ENCODE assay signal across 10 cellular contexts in genomic region chr14:95256011-95256775, GRCh38.
DNase-seq lines count a peak whose midpoint lies in the region; ATAC-seq lines count a peak whose summit lies in the region.
"Had no signal": no experiment of that assay in that cellular context is flagged by ENCODE, and none has a peak within 500 bp of the region (broad histone marks: within the 10 kb centered on the region; RNA-seq: fewer than 3 reads in every experiment).

No MANE protein-coding gene starts in this region.

- H3K9me2 ChIP-seq in Karpas-422 (replicated peaks; ENCODE audit: insufficient read depth, low read length), result no peaks in the 10 kb centered on the region

- H3K27me3 ChIP-seq in Karpas-422 (ENCODE audit: low read length), result no peaks in the 10 kb centered on the region

- H3K4me1 ChIP-seq in Karpas-422 (ENCODE audit: low read length), result peaks cover 97% of the 10 kb centered on the region

- H3K4me2 ChIP-seq in Karpas-422 (ENCODE audit: low read depth, low read length, poor library complexity, severe bottlenecking), result peak overlapping the region; percentile 73

- peaks cover 4% of the 10 kb centered on the region for H3K27me3 Mint-ChIP-seq in T-helper 2 cell treated with Interferon-gamma antibody and Interleukin-4, amounts not matched to agents 5 μg/mL and 100 μg/mL, for 36 hours (ENCODE audit: low read depth)

- no peaks in the 10 kb centered on the region for H3K9me3 ChIP-seq in Karpas-422 (ENCODE audit: low read length)

- peak overlapping the region; percentile 17; the same call in 1 of the 2 replicates for H2AFZ ChIP-seq in Karpas-422 (ENCODE audit: low read length)

- H3K27ac ChIP-seq in Karpas-422 (ENCODE audit: low read length), result peak overlapping the region; percentile 99
- H3K27ac ChIP-seq in epithelial cell of prostate, result peak overlapping the region; percentile 40

- H3K9me3 Mint-ChIP-seq in T-helper 2 cell treated with Interferon-gamma antibody and Interleukin-4, amounts not matched to agents 5 μg/mL and 100 μg/mL, for 36 hours, result no peaks in the 10 kb centered on the region

- ATAC-seq in HG02588 (IDR thresholded peaks at IDR 0.05; ENCODE audit: unreplicated experiment), result no peak

- no peaks in the 10 kb centered on the region for H4K20me1 ChIP-seq in Karpas-422 (ENCODE audit: insufficient read depth, low read depth, low read length)

- peaks cover 8% of the 10 kb centered on the region for H3K4me1 Mint-ChIP-seq in T-helper 2 cell treated with Interferon-gamma antibody and Interleukin-4, amounts not matched to agents 5 μg/mL and 100 μg/mL, for 36 hours (ENCODE audit: low read depth)

- H3K27ac Mint-ChIP-seq in T-helper 2 cell treated with Interferon-gamma antibody and Interleukin-4, amounts not matched to agents 5 μg/mL and 100 μg/mL, for 36 hours, result no peak overlapping the region

- H3K36me3 Mint-ChIP-seq in T-helper 2 cell treated with Interferon-gamma antibody and Interleukin-4, amounts not matched to agents 5 μg/mL and 100 μg/mL, for 36 hours (ENCODE audit: low read depth), result no peaks in the 10 kb centered on the region

- H3K79me2 ChIP-seq in Karpas-422 (ENCODE audit: low read length), result peaks cover 48% of the 10 kb centered on the region

- no peaks in the 10 kb centered on the region for H3K36me3 ChIP-seq in Karpas-422 (ENCODE audit: insufficient read depth, low read length)

- DNase-seq in Karpas-422 (no peak), NCI-H526 treated with DMSO at 0.1 percent for 48 hours (lab: John Stamatoyannopoulos, UW) (peak; percentile 71), epithelial cell of prostate (ENCODE audit: low read depth, low spot score) (no peak), occipital lobe (lab: John Stamatoyannopoulos, UW) (peak; percentile 15), KG1 (lab: John Stamatoyannopoulos, UW) (no peak)
- DNase-seq in activated effector memory CD4-positive, alpha-beta T cell treated with Interleukin-2 at 50 U/mL for 16 hours, result no peak
- DNase-seq in T-helper 2 cell treated with Interferon-gamma antibody and Interleukin-4, amounts not matched to agents 5 μg/mL and 100 μg/mL, for 36 hours (ENCODE audit: low spot score), result no peak
- DNase-seq: activated T-cell treated with anti-CD3 and anti-CD28 coated beads, Interleukin-2, amount 50 U/mL, for 1 hour; GF-D8 had no signal

- H3K4me3 Mint-ChIP-seq in T-helper 2 cell treated with Interferon-gamma antibody and Interleukin-4, amounts not matched to agents 5 μg/mL and 100 μg/mL, for 36 hours, result no peak overlapping the region

- peak overlapping the region; percentile 55; the same call in 1 of the 2 replicates for H3K4me3 ChIP-seq in Karpas-422 (ENCODE audit: low read length)

- H3K9ac ChIP-seq in Karpas-422 (ENCODE audit: low read length), result peak overlapping the region; percentile 55

Comparison
In these comparisons a context has a peak if more than half of its experiments do, and no peak if none do; other contexts are left out.
1. DNase-seq: peak in NCI-H526 treated with DMSO at 0.1 percent for 48 hours (single experiment) and occipital lobe (single experiment); none in Karpas-422 (single experiment), epithelial cell of prostate (single experiment), activated effector memory CD4-positive, alpha-beta T cell treated with Interleukin-2 at 50 U/mL for 16 hours (single experiment), KG1 (single experiment) and T-helper 2 cell treated with Interferon-gamma antibody and Interleukin-4, amounts not matched to agents 5 μg/mL and 100 μg/mL, for 36 hours (single experiment).